17 cellular contexts compared by ENCODE assay signal in the genomic region with DNA sequence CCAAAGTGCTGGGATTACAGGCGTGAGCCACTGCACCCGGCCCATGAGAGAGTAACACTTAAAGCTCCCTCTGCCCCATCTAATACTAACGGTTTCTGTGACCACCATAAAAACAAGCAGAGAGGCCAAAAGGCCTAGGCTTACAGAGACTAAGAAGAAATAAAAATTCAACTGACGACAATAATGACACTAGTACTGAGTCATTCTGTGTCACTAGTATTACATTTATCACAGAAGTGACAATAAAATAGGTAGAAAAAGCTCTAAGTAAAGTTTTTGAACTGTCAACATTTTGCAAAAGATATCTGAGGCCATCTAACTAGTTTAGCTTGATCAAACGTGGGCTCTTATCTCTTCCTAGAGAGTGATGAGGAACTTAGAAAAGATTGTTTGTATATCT. TPM values are rescaled to one million over a fixed set of nuclear protein-coding genes. Genes with fewer than 3 reads are reported as not detected.
DNase-seq lines count a peak whose midpoint lies in the region; ATAC-seq and TF ChIP-seq lines count a peak whose summit lies in the region.
"Had no signal": no experiment of that assay in that cellular context is flagged by ENCODE, and none has a peak within 500 bp of the region (broad histone marks: within the 10 kb centered on the region; RNA-seq: fewer than 3 reads in every experiment).

No MANE protein-coding gene starts in this region.

- no peak for DNase-seq in Caco-2
- DNase-seq in M059J (ENCODE audit: low read depth) = peak; percentile 5
- DNase-seq in activated B cell treated with CpG ODN at 0.5 μM for 24 hours = no peak
- DNase-seq in naive B cell = no peak
- DNase-seq in breast epithelium (ENCODE audit: low spot score in 2 of 2) = no peak
- DNase-seq in SHP77 treated with DMSO at 0.1 percent for 48 hours (lab: John Stamatoyannopoulos, UW) = no peak
- DNase-seq in NCI-H510A treated with DMSO at 0.1 percent for 48 hours (lab: John Stamatoyannopoulos, UW) = no peak
- DNase-seq: DMS153; EL; NCI-H1105 treated with DMSO at 0.1 percent for 48 hours; NCI-H187 treated with DMSO at 0.1 percent for 48 hours; NK-92 treated with Interleukin-12 subunit alpha and Interleukin-12 subunit beta, amount 100 ng/mL, for 24 hours; Right ventricle myocardium superior; T-helper 1 cell had no signal

- no TSS peak for BruUV-seq in Caco-2 (replicated peaks; lab: Mats Ljungman, UMichigan)

- CTCF ChIA-PET in Caco-2 (lab: Charles Lee) (interaction anchor here (0.6 to 1.8 kb wide), 2 partner anchors 26 to 60 kb away, joined by 3 to 5 read pairs; no protein-coding TSS in a partner anchor), activated B cell treated with CpG ODN at 0.5 μM for 24 hours (lab: Charles Lee) (no interaction called here)

- intact Hi-C loops in Caco-2 (cut with micrococcal nuclease; ENCODE audit: unreplicated experiment) (no loop called here), activated B cell treated with CpG ODN at 0.5 μM for 24 hours (cut with micrococcal nuclease) (loop anchor here (2.0 kb wide), 1 partner anchor 21 kb away; no protein-coding TSS in a partner anchor), breast epithelium (cut with DNase I; ENCODE audit: low total_unique reads) (no loop called here)

- H3K4me3 Mint-ChIP-seq in Caco-2 (ENCODE audit: unreplicated experiment) (no peak overlapping the region), activated B cell treated with CpG ODN at 0.5 μM for 24 hours (no peak overlapping the region), naive B cell (peak overlapping the region in 1 of 8 donors; percentile 20)

- peaks cover 56% of the 10 kb centered on the region for H3K4me1 Mint-ChIP-seq in Caco-2 (ENCODE audit: low read depth, unreplicated experiment)
- H3K4me1 Mint-ChIP-seq in activated B cell treated with CpG ODN at 0.5 μM for 24 hours = peaks cover 78% of the 10 kb centered on the region
- peaks cover 28 to 72% (median 50%) of the 10 kb centered on the region in 3 donors for H3K4me1 Mint-ChIP-seq in naive B cell

- H3K9me3 ChIP-seq in Caco-2 (no peaks in the 10 kb centered on the region), breast epithelium (no peaks in the 10 kb centered on the region)
- H3K9me3 ChIP-seq: BLaER1 treated with 17β-estradiol and CSF1 and Interleukin-3, amounts not matched to agents 10 nM and 100 nM; HAP-1 had no signal

- peaks cover 61% of the 10 kb centered on the region for H3K36me3 Mint-ChIP-seq in Caco-2 (ENCODE audit: insufficient read depth, unreplicated experiment)
- peaks cover 35% of the 10 kb centered on the region for H3K36me3 Mint-ChIP-seq in activated B cell treated with CpG ODN at 0.5 μM for 24 hours (ENCODE audit: low read depth)
- peaks cover 0 to 13% of the 10 kb centered on the region in 2 donors for H3K36me3 Mint-ChIP-seq in naive B cell

- H3K36me3 ChIP-seq in Caco-2 (ENCODE audit: control insufficient read depth, insufficient read depth, low read length) = 0 out of 2 replicates have a peak, but pooled peaks cover 1% of the 10 kb centered on the region
- no peaks in the 10 kb centered on the region for H3K36me3 ChIP-seq in breast epithelium
- H3K36me3 ChIP-seq: BLaER1 treated with 17β-estradiol and CSF1 and Interleukin-3, amounts not matched to agents 10 nM and 100 nM; HAP-1 had no signal

- H3K27ac Mint-ChIP-seq in Caco-2 (ENCODE audit: unreplicated experiment) = peak overlapping the region; percentile 22
- peak overlapping the region; percentile 72 for H3K27ac Mint-ChIP-seq in activated B cell treated with CpG ODN at 0.5 μM for 24 hours
- H3K27ac Mint-ChIP-seq in naive B cell = peak overlapping the region; percentile 20 to 90 (median 50)

- no peaks in the 10 kb centered on the region for H3K27me3 ChIP-seq in Caco-2 (replicated peaks; ENCODE audit: control insufficient read depth, insufficient read depth, low read length)
- H3K27me3 ChIP-seq in breast epithelium = no peaks in the 10 kb centered on the region
- H3K27me3 ChIP-seq: BLaER1 treated with 17β-estradiol and CSF1 and Interleukin-3, amounts not matched to agents 10 nM and 100 nM had no signal

- no peak for TF ChIP-seq CTCF in Caco-2 (IDR thresholded peaks at IDR 0.05; ENCODE audit: insufficient read depth in 1 of 2, low read depth in 1 of 2, low read length in 1 of 2, severe bottlenecking in 1 of 2, unreplicated experiment in 1 of 2)
- TF ChIP-seq CTCF in activated B cell treated with CpG ODN at 0.5 μM for 24 hours (IDR thresholded peaks at IDR 0.05) = no peak
- no peak for TF ChIP-seq CTCF in breast epithelium (IDR thresholded peaks at IDR 0.05)

- TF ChIP-seq POLR2A in breast epithelium (IDR thresholded peaks at IDR 0.05) = no peak

- no peak overlapping the region for H3K4me3 ChIP-seq in Caco-2 (ENCODE audit: low read depth, low read length)
- no peak overlapping the region for H3K4me3 ChIP-seq in breast epithelium
- H3K4me3 ChIP-seq: BLaER1 treated with 17β-estradiol and CSF1 and Interleukin-3, amounts not matched to agents 10 nM and 100 nM; HAP-1 had no signal

- H3K4me1 ChIP-seq in Caco-2 (peaks cover 73% of the 10 kb centered on the region), breast epithelium (no peaks in the 10 kb centered on the region)
- H3K4me1 ChIP-seq: HAP-1 had no signal

- H3K9me3 Mint-ChIP-seq in Caco-2 (ENCODE audit: unreplicated experiment) (no peaks in the 10 kb centered on the region), activated B cell treated with CpG ODN at 0.5 μM for 24 hours (peaks cover 6% of the 10 kb centered on the region), naive B cell (peaks cover 0 to 6% (median 0%) of the 10 kb centered on the region in 7 donors)

- ATAC-seq in activated B cell treated with CpG ODN at 0.5 μM for 24 hours (ENCODE audit: low read depth) = no peak
- ATAC-seq in naive B cell (ENCODE audit: low read depth in 2 of 2) = no peak
- ATAC-seq: SK-N-SH treated with all-trans-retinoic acid at 6 μM for 48 hours had no signal

- H3K27ac ChIP-seq in breast epithelium = no peak overlapping the region
- H3K27ac ChIP-seq: BLaER1 treated with 17β-estradiol and CSF1 and Interleukin-3, amounts not matched to agents 10 nM and 100 nM had no signal

- POLR2A ChIA-PET in Caco-2 (lab: Charles Lee) (no interaction called here), activated B cell treated with CpG ODN at 0.5 μM for 24 hours (lab: Charles Lee) (interaction anchor here (1.5 kb wide), 1 partner anchor 13 kb away, joined by 4 read pairs; no protein-coding TSS in a partner anchor)

- no peaks in the 10 kb centered on the region for H3K27me3 Mint-ChIP-seq in Caco-2 (ENCODE audit: insufficient read depth, unreplicated experiment)
- H3K27me3 Mint-ChIP-seq in activated B cell treated with CpG ODN at 0.5 μM for 24 hours = no peaks in the 10 kb centered on the region
- H3K27me3 Mint-ChIP-seq in naive B cell = no peaks in the 10 kb centered on the region

RNA-seq across cellular contexts. Expression of a gene that starts 35.7 kb away (rescaled TPM):
- total RNA-seq in Caco-2 (2022) (180 TPM in 2 replicates), activated B cell treated with CpG ODN at 0.5 μM for 24 hours (46.0 and 46.3 TPM in 2 replicates), breast epithelium (1 to 10 TPM; 2.1 to 9.5 (median 4.7) TPM)
- 3.0 and 5.4 TPM in 2 replicates for total RNA-seq in M059J (2014; rRNA removed; shearing (Covaris generic))
- polyA plus RNA-seq in naive B cell (ENCODE audit: low read depth in 6 of 6) = 10 to 100 TPM in 3 of 6 donors, 1 to 10 TPM in 3; 7.6 to 17.5 (median 12.2) TPM

Comparison
In these comparisons a context has a peak if more than half of its experiments do, and no peak if none do; other contexts are left out.
1. H3K27ac Mint-ChIP-seq: peak in every context shown above with its lines; median percentile 72 in activated B cell treated with CpG ODN at 0.5 μM for 24 hours; 50 in naive B cell; 22 in Caco-2.